ENCODE assay signal across 19 cellular contexts in the genomic region with DNA sequence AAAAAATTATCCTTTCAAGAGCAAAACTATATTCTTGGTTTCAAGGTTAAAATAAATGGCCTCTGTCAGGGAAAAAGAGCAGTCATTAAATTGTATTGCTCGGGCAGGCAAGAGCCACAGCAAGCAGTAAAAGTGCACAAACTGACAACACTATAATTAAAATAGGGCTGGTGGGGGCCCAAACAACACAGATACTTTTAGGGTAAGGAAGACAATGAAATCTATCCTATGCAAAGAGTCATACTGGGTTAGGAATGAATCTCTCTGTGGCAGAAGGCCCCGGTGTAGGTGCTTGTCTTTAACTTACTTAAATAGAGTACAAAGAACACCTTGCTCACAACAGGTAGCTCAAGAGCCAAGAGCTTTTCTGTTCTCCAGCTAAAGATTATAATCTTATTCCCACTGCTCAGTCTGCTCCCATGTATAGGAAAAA.
DNase-seq lines count a peak whose midpoint lies in the region; ATAC-seq lines count a peak whose summit lies in the region.
"Had no signal": no experiment of that assay in that cellular context is flagged by ENCODE, and none has a peak within 500 bp of the region (broad histone marks: within the 10 kb centered on the region; RNA-seq: fewer than 3 reads in every experiment).

No MANE protein-coding gene starts in this region.

- no peak for ATAC-seq in CD4-positive, CD25-positive, alpha-beta regulatory T cell (ENCODE audit: low read depth in 2 of 2)
- ATAC-seq: CD8-positive, alpha-beta T cell; esophagus mucosa; K562; right cardiac atrium; stimulated activated memory B cell treated with anti-CD40 and anti-IgM and Interleukin-4, amounts not matched to agents 10 μg/mL and 1 μg/mL and 100 μg/mL, for 72 hours had no signal

- H3K4me3 ChIP-seq in CD4-positive, CD25-positive, alpha-beta regulatory T cell (ENCODE audit: low read depth, low read length): no peak overlapping the region
- H3K4me3 ChIP-seq in HUES48 (ENCODE audit: low read depth, low read length): peak overlapping the region; percentile 20
- H3K4me3 ChIP-seq: K562, testis had no signal

- peak overlapping the region in 2 of 3 donors; percentile 30 to 67 for H3K27ac Mint-ChIP-seq in CD4-positive, CD25-positive, alpha-beta regulatory T cell
- H3K27ac Mint-ChIP-seq: CD8-positive, alpha-beta T cell; stimulated activated memory B cell treated with anti-CD40 and anti-IgM and Interleukin-4, amounts not matched to agents 10 μg/mL and 1 μg/mL and 100 μg/mL, for 72 hours had no signal

- H3K4me1 ChIP-seq in CD4-positive, CD25-positive, alpha-beta regulatory T cell (ENCODE audit: control insufficient read depth, insufficient read depth, low read length, poor library complexity, severe bottlenecking): peaks cover 8% of the 10 kb centered on the region
- peaks cover 57% of the 10 kb centered on the region for H3K4me1 ChIP-seq in HUES48 (ENCODE audit: control insufficient read depth, insufficient read depth, low read length)
- H3K4me1 ChIP-seq: testis had no signal

- no peaks in the 10 kb centered on the region for H3K27me3 ChIP-seq in CD4-positive, CD25-positive, alpha-beta regulatory T cell (ENCODE audit: control insufficient read depth, insufficient read depth, low read length)
- no peaks in the 10 kb centered on the region for H3K27me3 ChIP-seq in HUES48 (ENCODE audit: control insufficient read depth, insufficient read depth, low read length)
- H3K27me3 ChIP-seq: testis had no signal

- H3K9me3 ChIP-seq in CD4-positive, CD25-positive, alpha-beta regulatory T cell (ENCODE audit: control insufficient read depth in 2 of 2, low read length in 2 of 2): no peaks in the 10 kb centered on the region
- H3K9me3 ChIP-seq in HUES48 (ENCODE audit: control insufficient read depth, insufficient read depth, low read length): no peaks in the 10 kb centered on the region
- H3K9me3 ChIP-seq: testis had no signal

- peaks cover 3% of the 10 kb centered on the region for H3K36me3 Mint-ChIP-seq in CD4-positive, CD25-positive, alpha-beta regulatory T cell
- H3K36me3 Mint-ChIP-seq: CD8-positive, alpha-beta T cell had no signal

- H3K4me3 Mint-ChIP-seq in CD4-positive, CD25-positive, alpha-beta regulatory T cell: peak overlapping the region in 1 of 4 donors; percentile 17
- H3K4me3 Mint-ChIP-seq: CD8-positive, alpha-beta T cell; stimulated activated memory B cell treated with anti-CD40 and anti-IgM and Interleukin-4, amounts not matched to agents 10 μg/mL and 1 μg/mL and 100 μg/mL, for 72 hours had no signal

- no peak overlapping the region for H3K9ac ChIP-seq in HUES48 (ENCODE audit: low read depth, low read length)

- H3K9me3 Mint-ChIP-seq in CD4-positive, CD25-positive, alpha-beta regulatory T cell: no peaks in the 10 kb centered on the region
- H3K9me3 Mint-ChIP-seq: CD8-positive, alpha-beta T cell; stimulated activated memory B cell treated with anti-CD40 and anti-IgM and Interleukin-4, amounts not matched to agents 10 μg/mL and 1 μg/mL and 100 μg/mL, for 72 hours had no signal

- no peak overlapping the region for H3K27ac ChIP-seq in CD4-positive, CD25-positive, alpha-beta regulatory T cell (ENCODE audit: insufficient read depth, low read length, poor library complexity, severe bottlenecking)
- H3K27ac ChIP-seq in HUES48 (ENCODE audit: low read depth, low read length) (peak overlapping the region; percentile 60), caudate nucleus (ENCODE audit: low read depth, low read length) (no peak overlapping the region)
- H3K27ac ChIP-seq: testis had no signal

- H3K36me3 ChIP-seq in CD4-positive, CD25-positive, alpha-beta regulatory T cell (ENCODE audit: control insufficient read depth, insufficient read depth, low read length): no peaks in the 10 kb centered on the region
- no peaks in the 10 kb centered on the region for H3K36me3 ChIP-seq in HUES48 (ENCODE audit: control insufficient read depth, insufficient read depth, low read length)

- no peaks in the 10 kb centered on the region for H3K27me3 Mint-ChIP-seq in CD4-positive, CD25-positive, alpha-beta regulatory T cell
- H3K27me3 Mint-ChIP-seq: stimulated activated memory B cell treated with anti-CD40 and anti-IgM and Interleukin-4, amounts not matched to agents 10 μg/mL and 1 μg/mL and 100 μg/mL, for 72 hours had no signal

- H3K4me1 Mint-ChIP-seq in CD4-positive, CD25-positive, alpha-beta regulatory T cell: peaks cover 48 to 72% (median 61%) of the 10 kb centered on the region in 4 donors

- no peak for DNase-seq in CD4-positive, CD25-positive, alpha-beta regulatory T cell
- DNase-seq in NOMO-1 treated with dmso at 0.1 percent for 144 hours (lab: John Stamatoyannopoulos, UW; ENCODE audit: unreplicated experiment): peak; percentile 15
- DNase-seq in left kidney (ENCODE audit: low read depth, low spot score): peak; percentile 13
- no peak for DNase-seq in caudate nucleus (lab: John Stamatoyannopoulos, UW)
- no peak for DNase-seq in islet precursor cell
- no peak for DNase-seq in NCI-H2081 treated with DMSO at 0.1 percent for 48 hours (lab: John Stamatoyannopoulos, UW)
- DNase-seq in GF-D8 (lab: John Stamatoyannopoulos, UW): no peak
- DNase-seq: activated CD4-positive, alpha-beta T cell treated with anti-CD3 and anti-CD28 coated beads, Interleukin-2, amount 50 U/mL, for 4 hours; activated gamma-delta T cell treated with Interleukin-2 at 50 U/mL for 16 hours; CD8-positive, alpha-beta T cell; NCI-H1092 treated with DMSO at 0.1 percent for 48 hours; NCI-H345; right cardiac atrium; Right ventricle myocardium superior; testis had no signal

Comparison
In these comparisons a context has a peak if more than half of its experiments do, and no peak if none do; other contexts are left out.
1. DNase-seq: peak in NOMO-1 treated with dmso at 0.1 percent for 144 hours (single experiment) and left kidney (single experiment); none in CD4-positive, CD25-positive, alpha-beta regulatory T cell (0 of 3), caudate nucleus (0 of 61), islet precursor cell (single experiment), NCI-H2081 treated with DMSO at 0.1 percent for 48 hours (single experiment) and GF-D8 (single experiment).